In the genomic region with DNA sequence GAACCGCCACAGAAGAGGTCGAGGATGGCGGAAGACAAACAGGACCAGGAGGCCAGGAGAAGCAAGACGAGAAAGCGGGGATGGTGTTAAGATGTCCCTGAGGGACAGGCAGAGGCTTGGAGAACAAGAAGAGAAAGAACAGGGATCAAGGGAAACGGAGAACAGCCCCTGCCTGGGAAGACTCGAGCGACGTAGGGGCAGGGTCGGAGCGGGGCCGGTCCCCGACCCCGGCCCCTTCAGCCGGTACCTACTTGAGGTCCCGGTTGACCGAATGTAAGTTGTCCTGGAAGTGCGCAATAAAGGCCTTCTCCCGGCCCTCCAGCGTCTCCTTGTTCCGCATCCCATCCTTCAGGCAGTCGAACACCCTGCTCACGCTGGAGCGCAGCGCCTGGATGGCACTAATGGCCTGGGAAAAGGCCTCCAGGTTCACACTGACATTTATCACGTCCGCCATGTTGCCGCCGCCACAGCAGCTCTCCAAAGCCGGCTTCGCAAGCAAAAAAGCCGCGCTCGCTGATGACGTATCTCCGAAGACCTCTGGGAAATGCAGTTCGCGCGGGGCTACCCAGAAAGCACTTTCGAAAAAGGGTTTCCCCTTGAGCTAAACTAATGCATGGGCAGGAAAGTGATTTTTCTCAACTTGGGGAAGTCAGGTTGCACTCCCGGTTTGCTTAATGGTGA, we compare ENCODE assay signal across 1 cellular context.
TF ChIP-seq lines count a peak whose summit lies in the region.

A gene with protein sequence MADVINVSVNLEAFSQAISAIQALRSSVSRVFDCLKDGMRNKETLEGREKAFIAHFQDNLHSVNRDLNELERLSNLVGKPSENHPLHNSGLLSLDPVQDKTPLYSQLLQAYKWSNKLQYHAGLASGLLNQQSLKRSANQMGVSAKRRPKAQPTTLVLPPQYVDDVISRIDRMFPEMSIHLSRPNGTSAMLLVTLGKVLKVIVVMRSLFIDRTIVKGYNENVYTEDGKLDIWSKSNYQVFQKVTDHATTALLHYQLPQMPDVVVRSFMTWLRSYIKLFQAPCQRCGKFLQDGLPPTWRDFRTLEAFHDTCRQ (minus strand): TSS at position 477 of the 681 bp plus-strand sequence. CDS start 23 bp downstream, at position 454.

TF ChIP-seq in HepG2, 621 proteins besides CTCF, POLR2A, EP300 and RAD21 (continued from another document and continues in another):
- TF ChIP-seq, protein P1, sequence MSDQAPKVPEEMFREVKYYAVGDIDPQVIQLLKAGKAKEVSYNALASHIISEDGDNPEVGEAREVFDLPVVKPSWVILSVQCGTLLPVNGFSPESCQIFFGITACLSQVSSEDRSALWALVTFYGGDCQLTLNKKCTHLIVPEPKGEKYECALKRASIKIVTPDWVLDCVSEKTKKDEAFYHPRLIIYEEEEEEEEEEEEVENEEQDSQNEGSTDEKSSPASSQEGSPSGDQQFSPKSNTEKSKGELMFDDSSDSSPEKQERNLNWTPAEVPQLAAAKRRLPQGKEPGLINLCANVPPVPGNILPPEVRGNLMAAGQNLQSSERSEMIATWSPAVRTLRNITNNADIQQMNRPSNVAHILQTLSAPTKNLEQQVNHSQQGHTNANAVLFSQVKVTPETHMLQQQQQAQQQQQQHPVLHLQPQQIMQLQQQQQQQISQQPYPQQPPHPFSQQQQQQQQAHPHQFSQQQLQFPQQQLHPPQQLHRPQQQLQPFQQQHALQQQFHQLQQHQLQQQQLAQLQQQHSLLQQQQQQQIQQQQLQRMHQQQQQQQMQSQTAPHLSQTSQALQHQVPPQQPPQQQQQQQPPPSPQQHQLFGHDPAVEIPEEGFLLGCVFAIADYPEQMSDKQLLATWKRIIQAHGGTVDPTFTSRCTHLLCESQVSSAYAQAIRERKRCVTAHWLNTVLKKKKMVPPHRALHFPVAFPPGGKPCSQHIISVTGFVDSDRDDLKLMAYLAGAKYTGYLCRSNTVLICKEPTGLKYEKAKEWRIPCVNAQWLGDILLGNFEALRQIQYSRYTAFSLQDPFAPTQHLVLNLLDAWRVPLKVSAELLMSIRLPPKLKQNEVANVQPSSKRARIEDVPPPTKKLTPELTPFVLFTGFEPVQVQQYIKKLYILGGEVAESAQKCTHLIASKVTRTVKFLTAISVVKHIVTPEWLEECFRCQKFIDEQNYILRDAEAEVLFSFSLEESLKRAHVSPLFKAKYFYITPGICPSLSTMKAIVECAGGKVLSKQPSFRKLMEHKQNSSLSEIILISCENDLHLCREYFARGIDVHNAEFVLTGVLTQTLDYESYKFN (CRISPR knock-in tag; conservative IDR thresholded peaks at IDR 0.05) = no peak
- TF ChIP-seq ZNF382 (CRISPR knock-in tag; IDR thresholded peaks at IDR 0.05; ENCODE audit: borderline replicate concordance) = no peak
- 0 out of 2 replicates have a peak, but pooled peaks have one; percentile 42 for TF ChIP-seq KLF6 (CRISPR knock-in tag; IDR thresholded peaks at IDR 0.05)
- TF ChIP-seq ZNF567 (CRISPR knock-in tag; IDR thresholded peaks at IDR 0.05; ENCODE audit: borderline replicate concordance) = no peak
- TF ChIP-seq, protein P2, sequence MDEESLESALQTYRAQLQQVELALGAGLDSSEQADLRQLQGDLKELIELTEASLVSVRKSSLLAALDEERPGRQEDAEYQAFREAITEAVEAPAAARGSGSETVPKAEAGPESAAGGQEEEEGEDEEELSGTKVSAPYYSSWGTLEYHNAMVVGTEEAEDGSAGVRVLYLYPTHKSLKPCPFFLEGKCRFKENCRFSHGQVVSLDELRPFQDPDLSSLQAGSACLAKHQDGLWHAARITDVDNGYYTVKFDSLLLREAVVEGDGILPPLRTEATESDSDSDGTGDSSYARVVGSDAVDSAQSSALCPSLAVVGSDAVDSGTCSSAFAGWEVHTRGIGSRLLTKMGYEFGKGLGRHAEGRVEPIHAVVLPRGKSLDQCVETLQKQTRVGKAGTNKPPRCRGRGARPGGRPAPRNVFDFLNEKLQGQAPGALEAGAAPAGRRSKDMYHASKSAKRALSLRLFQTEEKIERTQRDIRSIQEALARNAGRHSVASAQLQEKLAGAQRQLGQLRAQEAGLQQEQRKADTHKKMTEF (CRISPR knock-in tag; IDR thresholded peaks at IDR 0.05) = peak; percentile 60; the same call in 1 of the 2 replicates
- no peak for TF ChIP-seq GPN1 (CRISPR knock-in tag; IDR thresholded peaks at IDR 0.05; ENCODE audit: borderline replicate concordance)
- TF ChIP-seq, protein P3, sequence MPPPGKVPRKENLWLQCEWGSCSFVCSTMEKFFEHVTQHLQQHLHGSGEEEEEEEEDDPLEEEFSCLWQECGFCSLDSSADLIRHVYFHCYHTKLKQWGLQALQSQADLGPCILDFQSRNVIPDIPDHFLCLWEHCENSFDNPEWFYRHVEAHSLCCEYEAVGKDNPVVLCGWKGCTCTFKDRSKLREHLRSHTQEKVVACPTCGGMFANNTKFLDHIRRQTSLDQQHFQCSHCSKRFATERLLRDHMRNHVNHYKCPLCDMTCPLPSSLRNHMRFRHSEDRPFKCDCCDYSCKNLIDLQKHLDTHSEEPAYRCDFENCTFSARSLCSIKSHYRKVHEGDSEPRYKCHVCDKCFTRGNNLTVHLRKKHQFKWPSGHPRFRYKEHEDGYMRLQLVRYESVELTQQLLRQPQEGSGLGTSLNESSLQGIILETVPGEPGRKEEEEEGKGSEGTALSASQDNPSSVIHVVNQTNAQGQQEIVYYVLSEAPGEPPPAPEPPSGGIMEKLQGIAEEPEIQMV (CRISPR knock-in tag; IDR thresholded peaks at IDR 0.05; ENCODE audit: low read depth) = no peak; the same call in 1 of the 2 replicates
- no peak for TF ChIP-seq SNAI1 (CRISPR knock-in tag; IDR thresholded peaks at IDR 0.05; ENCODE audit: borderline replicate concordance)
- TF ChIP-seq SALL1 (CRISPR knock-in tag; IDR thresholded peaks at IDR 0.05) = peak; percentile 54
- TF ChIP-seq POLR2AphosphoS5 (IDR thresholded peaks at IDR 0.05; ENCODE audit: low read depth, low read length) = peak; percentile 49; the same call in 1 of the 2 replicates
- TF ChIP-seq ETV5 (CRISPR knock-in tag; IDR thresholded peaks at IDR 0.05; ENCODE audit: borderline replicate concordance) = no peak
- TF ChIP-seq SRY (CRISPR knock-in tag; IDR thresholded peaks at IDR 0.05) = no peak
- TF ChIP-seq ZNF232 (CRISPR knock-in tag; IDR thresholded peaks at IDR 0.05; ENCODE audit: borderline replicate concordance) = peak; percentile 86; the same call in 1 of the 2 replicates
- peak; percentile 89 for TF ChIP-seq KDM5A (IDR thresholded peaks at IDR 0.05; ENCODE audit: borderline replicate concordance, low read length)
- TF ChIP-seq, protein P4, sequence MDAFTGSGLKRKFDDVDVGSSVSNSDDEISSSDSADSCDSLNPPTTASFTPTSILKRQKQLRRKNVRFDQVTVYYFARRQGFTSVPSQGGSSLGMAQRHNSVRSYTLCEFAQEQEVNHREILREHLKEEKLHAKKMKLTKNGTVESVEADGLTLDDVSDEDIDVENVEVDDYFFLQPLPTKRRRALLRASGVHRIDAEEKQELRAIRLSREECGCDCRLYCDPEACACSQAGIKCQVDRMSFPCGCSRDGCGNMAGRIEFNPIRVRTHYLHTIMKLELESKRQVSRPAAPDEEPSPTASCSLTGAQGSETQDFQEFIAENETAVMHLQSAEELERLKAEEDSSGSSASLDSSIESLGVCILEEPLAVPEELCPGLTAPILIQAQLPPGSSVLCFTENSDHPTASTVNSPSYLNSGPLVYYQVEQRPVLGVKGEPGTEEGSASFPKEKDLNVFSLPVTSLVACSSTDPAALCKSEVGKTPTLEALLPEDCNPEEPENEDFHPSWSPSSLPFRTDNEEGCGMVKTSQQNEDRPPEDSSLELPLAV (CRISPR knock-in tag; conservative IDR thresholded peaks at IDR 0.05; ENCODE audit: low read depth) = no peak
- no peak for TF ChIP-seq ZFP36 (IDR thresholded peaks at IDR 0.05; ENCODE audit: borderline replicate concordance, low read depth, low read length, partially characterized antibody)
- no peak for TF ChIP-seq KLF15 (CRISPR knock-in tag; IDR thresholded peaks at IDR 0.05; ENCODE audit: borderline replicate concordance)
- no peak for TF ChIP-seq ZIK1 (CRISPR knock-in tag; IDR thresholded peaks at IDR 0.05; ENCODE audit: borderline replicate concordance, low read depth)
- TF ChIP-seq BRCA1 (CRISPR knock-in tag; IDR thresholded peaks at IDR 0.05) = no peak
- TF ChIP-seq NFE2 (CRISPR knock-in tag; IDR thresholded peaks at IDR 0.05) = no peak
- peak; percentile 80 for TF ChIP-seq POGZ (CRISPR knock-in tag; IDR thresholded peaks at IDR 0.05)
- TF ChIP-seq FOXO1 (CRISPR knock-in tag; IDR thresholded peaks at IDR 0.05) = peak; percentile 66; the same call in 1 of the 2 replicates
- no peak for TF ChIP-seq ZNF329 (CRISPR knock-in tag; IDR thresholded peaks at IDR 0.05; ENCODE audit: low read depth)
- TF ChIP-seq DMAP1 (CRISPR knock-in tag; IDR thresholded peaks at IDR 0.05) = peak; percentile 45; the same call in 1 of the 2 replicates
- no peak for TF ChIP-seq ZNF260 (CRISPR knock-in tag; IDR thresholded peaks at IDR 0.05; ENCODE audit: borderline replicate concordance, low read depth)
- TF ChIP-seq ZNF530 (CRISPR knock-in tag; IDR thresholded peaks at IDR 0.05; ENCODE audit: low read depth) = no peak
- no peak for TF ChIP-seq KDM4B (CRISPR knock-in tag; IDR thresholded peaks at IDR 0.05)
- TF ChIP-seq, protein P5, sequence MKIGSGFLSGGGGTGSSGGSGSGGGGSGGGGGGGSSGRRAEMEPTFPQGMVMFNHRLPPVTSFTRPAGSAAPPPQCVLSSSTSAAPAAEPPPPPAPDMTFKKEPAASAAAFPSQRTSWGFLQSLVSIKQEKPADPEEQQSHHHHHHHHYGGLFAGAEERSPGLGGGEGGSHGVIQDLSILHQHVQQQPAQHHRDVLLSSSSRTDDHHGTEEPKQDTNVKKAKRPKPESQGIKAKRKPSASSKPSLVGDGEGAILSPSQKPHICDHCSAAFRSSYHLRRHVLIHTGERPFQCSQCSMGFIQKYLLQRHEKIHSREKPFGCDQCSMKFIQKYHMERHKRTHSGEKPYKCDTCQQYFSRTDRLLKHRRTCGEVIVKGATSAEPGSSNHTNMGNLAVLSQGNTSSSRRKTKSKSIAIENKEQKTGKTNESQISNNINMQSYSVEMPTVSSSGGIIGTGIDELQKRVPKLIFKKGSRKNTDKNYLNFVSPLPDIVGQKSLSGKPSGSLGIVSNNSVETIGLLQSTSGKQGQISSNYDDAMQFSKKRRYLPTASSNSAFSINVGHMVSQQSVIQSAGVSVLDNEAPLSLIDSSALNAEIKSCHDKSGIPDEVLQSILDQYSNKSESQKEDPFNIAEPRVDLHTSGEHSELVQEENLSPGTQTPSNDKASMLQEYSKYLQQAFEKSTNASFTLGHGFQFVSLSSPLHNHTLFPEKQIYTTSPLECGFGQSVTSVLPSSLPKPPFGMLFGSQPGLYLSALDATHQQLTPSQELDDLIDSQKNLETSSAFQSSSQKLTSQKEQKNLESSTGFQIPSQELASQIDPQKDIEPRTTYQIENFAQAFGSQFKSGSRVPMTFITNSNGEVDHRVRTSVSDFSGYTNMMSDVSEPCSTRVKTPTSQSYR (CRISPR knock-in tag; IDR thresholded peaks at IDR 0.05; ENCODE audit: borderline replicate concordance) = no peak
- no peak for TF ChIP-seq MEIS1 (CRISPR knock-in tag; IDR thresholded peaks at IDR 0.05; ENCODE audit: borderline replicate concordance)
- no peak for TF ChIP-seq ZNF557 (CRISPR knock-in tag; IDR thresholded peaks at IDR 0.05)
- TF ChIP-seq FOXM1 (CRISPR knock-in tag; IDR thresholded peaks at IDR 0.05) = no peak
- TF ChIP-seq RNF2 (conservative IDR thresholded peaks at IDR 0.05; ENCODE audit: low read depth) = no peak
- TF ChIP-seq, protein P6, sequence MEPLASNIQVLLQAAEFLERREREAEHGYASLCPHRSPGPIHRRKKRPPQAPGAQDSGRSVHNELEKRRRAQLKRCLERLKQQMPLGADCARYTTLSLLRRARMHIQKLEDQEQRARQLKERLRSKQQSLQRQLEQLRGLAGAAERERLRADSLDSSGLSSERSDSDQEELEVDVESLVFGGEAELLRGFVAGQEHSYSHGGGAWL (CRISPR knock-in tag; IDR thresholded peaks at IDR 0.05) = peak; percentile 45; the same call in 1 of the 2 replicates
- TF ChIP-seq RARG (CRISPR knock-in tag; IDR thresholded peaks at IDR 0.05; ENCODE audit: low read depth) = no peak
- no peak for TF ChIP-seq ZNF879 (CRISPR knock-in tag; IDR thresholded peaks at IDR 0.05)
- TF ChIP-seq JDP2 (CRISPR knock-in tag; IDR thresholded peaks at IDR 0.05; ENCODE audit: borderline replicate concordance) = no peak
- TF ChIP-seq SAP130 (CRISPR knock-in tag; IDR thresholded peaks at IDR 0.05; ENCODE audit: low read depth) = peak; percentile 98
- TF ChIP-seq, protein P7, sequence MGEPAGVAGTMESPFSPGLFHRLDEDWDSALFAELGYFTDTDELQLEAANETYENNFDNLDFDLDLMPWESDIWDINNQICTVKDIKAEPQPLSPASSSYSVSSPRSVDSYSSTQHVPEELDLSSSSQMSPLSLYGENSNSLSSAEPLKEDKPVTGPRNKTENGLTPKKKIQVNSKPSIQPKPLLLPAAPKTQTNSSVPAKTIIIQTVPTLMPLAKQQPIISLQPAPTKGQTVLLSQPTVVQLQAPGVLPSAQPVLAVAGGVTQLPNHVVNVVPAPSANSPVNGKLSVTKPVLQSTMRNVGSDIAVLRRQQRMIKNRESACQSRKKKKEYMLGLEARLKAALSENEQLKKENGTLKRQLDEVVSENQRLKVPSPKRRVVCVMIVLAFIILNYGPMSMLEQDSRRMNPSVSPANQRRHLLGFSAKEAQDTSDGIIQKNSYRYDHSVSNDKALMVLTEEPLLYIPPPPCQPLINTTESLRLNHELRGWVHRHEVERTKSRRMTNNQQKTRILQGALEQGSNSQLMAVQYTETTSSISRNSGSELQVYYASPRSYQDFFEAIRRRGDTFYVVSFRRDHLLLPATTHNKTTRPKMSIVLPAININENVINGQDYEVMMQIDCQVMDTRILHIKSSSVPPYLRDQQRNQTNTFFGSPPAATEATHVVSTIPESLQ (CRISPR knock-in tag; conservative IDR thresholded peaks at IDR 0.05) = 0 out of 2 replicates have a peak, but pooled peaks have one; percentile 71
- peak; percentile 99 for TF ChIP-seq THAP11 (CRISPR knock-in tag; IDR thresholded peaks at IDR 0.05)
- TF ChIP-seq NR2C2 (CRISPR knock-in tag; IDR thresholded peaks at IDR 0.05; ENCODE audit: borderline replicate concordance) = peak; percentile 24; the same call in 1 of the 2 replicates
- TF ChIP-seq MATR3 (CRISPR knock-in tag; IDR thresholded peaks at IDR 0.05) = no peak
- TF ChIP-seq, protein P8, sequence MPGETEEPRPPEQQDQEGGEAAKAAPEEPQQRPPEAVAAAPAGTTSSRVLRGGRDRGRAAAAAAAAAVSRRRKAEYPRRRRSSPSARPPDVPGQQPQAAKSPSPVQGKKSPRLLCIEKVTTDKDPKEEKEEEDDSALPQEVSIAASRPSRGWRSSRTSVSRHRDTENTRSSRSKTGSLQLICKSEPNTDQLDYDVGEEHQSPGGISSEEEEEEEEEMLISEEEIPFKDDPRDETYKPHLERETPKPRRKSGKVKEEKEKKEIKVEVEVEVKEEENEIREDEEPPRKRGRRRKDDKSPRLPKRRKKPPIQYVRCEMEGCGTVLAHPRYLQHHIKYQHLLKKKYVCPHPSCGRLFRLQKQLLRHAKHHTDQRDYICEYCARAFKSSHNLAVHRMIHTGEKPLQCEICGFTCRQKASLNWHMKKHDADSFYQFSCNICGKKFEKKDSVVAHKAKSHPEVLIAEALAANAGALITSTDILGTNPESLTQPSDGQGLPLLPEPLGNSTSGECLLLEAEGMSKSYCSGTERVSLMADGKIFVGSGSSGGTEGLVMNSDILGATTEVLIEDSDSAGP (CRISPR knock-in tag; IDR thresholded peaks at IDR 0.05; ENCODE audit: borderline replicate concordance) = peak; percentile 45; the same call in 1 of the 2 replicates
- no peak for TF ChIP-seq PAF1 (CRISPR knock-in tag; IDR thresholded peaks at IDR 0.05)
